ENCODE assay signal across 1 cellular context in genomic region chr3:160665784-160666526, GRCh38.
TF ChIP-seq lines count a peak whose summit lies in the region.

No MANE protein-coding gene starts in this region.

TF ChIP-seq in GM12878, 131 proteins besides CTCF, POLR2A, EP300 and RAD21 (continued from another document and continues in another):
- TF ChIP-seq MLLT1 (IDR thresholded peaks at IDR 0.05): peak; percentile 59; the same call in 1 of the 2 replicates
- TF ChIP-seq SUPT20H (IDR thresholded peaks at IDR 0.05; ENCODE audit: borderline replicate concordance, control insufficient read depth, low read depth, low read length): no peak
- no peak for TF ChIP-seq SIN3A (IDR thresholded peaks at IDR 0.05; ENCODE audit: low read depth, low read length)
- TF ChIP-seq RUNX3 (IDR thresholded peaks at IDR 0.05; ENCODE audit: low read length): peak; percentile 93
- no peak for TF ChIP-seq NFYA (IDR thresholded peaks at IDR 0.05; ENCODE audit: borderline replicate concordance, low read depth, low read length)
- TF ChIP-seq CUX1 (IDR thresholded peaks at IDR 0.05; ENCODE audit: insufficient replicate concordance, low read depth, low read length): no peak
- TF ChIP-seq HCFC1 (IDR thresholded peaks at IDR 0.05; ENCODE audit: low read length): no peak
- no peak for TF ChIP-seq PAX8 (IDR thresholded peaks at IDR 0.05)
- 0 out of 2 replicates have a peak, but pooled peaks have one; percentile 47 for TF ChIP-seq IRF4 (IDR thresholded peaks at IDR 0.05; ENCODE audit: low read depth, low read length)
- TF ChIP-seq PRDM15 (CRISPR knock-in tag; IDR thresholded peaks at IDR 0.05): no peak
- TF ChIP-seq ZBTB4 (CRISPR knock-in tag; IDR thresholded peaks at IDR 0.05): no peak
- TF ChIP-seq NR2C1 (IDR thresholded peaks at IDR 0.05): peak; percentile 36; the same call in 1 of the 2 replicates
- TF ChIP-seq HDGF (IDR thresholded peaks at IDR 0.05): peak; percentile 81
- no peak for TF ChIP-seq KLF5 (IDR thresholded peaks at IDR 0.05; ENCODE audit: partially characterized antibody)
- TF ChIP-seq FOS (IDR thresholded peaks at IDR 0.05; ENCODE audit: borderline replicate concordance, extremely low read depth, insufficient read length): no peak
- no peak for TF ChIP-seq TCF7 (IDR thresholded peaks at IDR 0.05; ENCODE audit: borderline replicate concordance)
- TF ChIP-seq CEBPB (IDR thresholded peaks at IDR 0.05; ENCODE audit: borderline replicate concordance in 1 of 2, low read depth in 2 of 2, low read length in 2 of 2): no peak
- TF ChIP-seq SPI1 (IDR thresholded peaks at IDR 0.05; ENCODE audit: borderline replicate concordance, insufficient read depth, low read depth, low read length): 0 out of 2 replicates have a peak, but pooled peaks have one; percentile 4
- no peak for TF ChIP-seq SREBF1 (IDR thresholded peaks at IDR 0.05; ENCODE audit: low read length)
- no peak for TF ChIP-seq CBX3 (IDR thresholded peaks at IDR 0.05; ENCODE audit: borderline replicate concordance, low read depth)
- peak; percentile 33 for TF ChIP-seq SKIL (IDR thresholded peaks at IDR 0.05; ENCODE audit: low read depth, poor library complexity, severe bottlenecking)
- TF ChIP-seq RBBP5 (conservative IDR thresholded peaks at IDR 0.05): no peak
- TF ChIP-seq ZBTB40 (IDR thresholded peaks at IDR 0.05; ENCODE audit: borderline replicate concordance): no peak
- no peak for TF ChIP-seq RCOR1 (conservative IDR thresholded peaks at IDR 0.05; ENCODE audit: low read depth, low read length)
- TF ChIP-seq BHLHE40 (IDR thresholded peaks at IDR 0.05; ENCODE audit: borderline replicate concordance in 1 of 2, low read depth in 2 of 2, low read length in 1 of 2): peak in 1 of 2 experiments; percentile 17; a peak in 1 of 4 replicates
- TF ChIP-seq NFXL1 (IDR thresholded peaks at IDR 0.05; ENCODE audit: borderline replicate concordance): no peak
- peak; percentile 99 for TF ChIP-seq NR2F1 (conservative IDR thresholded peaks at IDR 0.05)
- TF ChIP-seq ETV6 (conservative IDR thresholded peaks at IDR 0.05 in 1 of 2, IDR thresholded peaks at IDR 0.05 in 1 of 2; ENCODE audit: borderline replicate concordance in 1 of 2, low read depth in 1 of 2): no peak
- no peak for TF ChIP-seq ZNF274 (IDR thresholded peaks at IDR 0.05; ENCODE audit: insufficient read depth, insufficient read length)
- peak; percentile 78 for TF ChIP-seq IKZF1 (conservative IDR thresholded peaks at IDR 0.05)
- no peak for TF ChIP-seq SREBF2 (IDR thresholded peaks at IDR 0.05; ENCODE audit: low read length)
- TF ChIP-seq FOXM1 (IDR thresholded peaks at IDR 0.05; ENCODE audit: low read depth, low read length): peak; percentile 89
- TF ChIP-seq BCL3 (IDR thresholded peaks at IDR 0.05; ENCODE audit: borderline replicate concordance, insufficient read depth, low read depth, low read length, poor library complexity, severe bottlenecking): no peak
- no peak for TF ChIP-seq SIX5 (IDR thresholded peaks at IDR 0.05; ENCODE audit: low read depth, low read length, severe bottlenecking)
- no peak for TF ChIP-seq ELK1 (IDR thresholded peaks at IDR 0.05; ENCODE audit: low read depth, low read length)
